ENCODE assay signal across 8 cellular contexts in the genomic region with DNA sequence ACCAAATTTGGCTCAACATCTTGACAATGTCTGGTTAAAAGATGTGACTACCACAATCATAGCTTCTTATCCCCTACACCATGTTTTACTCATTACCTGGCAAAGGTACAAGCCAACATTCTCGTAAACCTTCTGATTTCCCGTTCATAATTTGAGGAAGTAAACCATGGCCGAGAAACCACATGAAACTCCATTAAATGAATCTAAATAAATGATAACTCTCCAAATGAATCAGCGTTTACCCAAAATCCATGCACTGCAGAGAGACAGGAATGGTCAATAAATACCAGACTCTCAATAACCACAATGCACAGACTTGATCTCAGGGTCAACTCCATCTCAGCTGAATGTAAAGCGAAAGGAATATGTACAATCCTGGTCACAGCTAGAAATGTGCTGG.
A peak's percentile ranks its signal among the peaks of the same experiment; 100 is the strongest.
DNase-seq lines count a peak whose midpoint lies in the region; ATAC-seq lines count a peak whose summit lies in the region.
"Had no signal": no experiment of that assay in that cellular context is flagged by ENCODE, and none has a peak within 500 bp of the region (broad histone marks: within the 10 kb centered on the region; RNA-seq: fewer than 3 reads in every experiment).

No MANE protein-coding gene starts in this region.

- ATAC-seq in GM19035 (IDR thresholded peaks at IDR 0.05; ENCODE audit: unreplicated experiment) (peak; percentile 81), HG02571 (IDR thresholded peaks at IDR 0.05; ENCODE audit: unreplicated experiment) (peak; percentile 62), HG03378 (IDR thresholded peaks at IDR 0.05; ENCODE audit: unreplicated experiment) (peak; percentile 81), T-helper 17 cell (no peak)

- no peaks in the 10 kb centered on the region for H3K36me3 Mint-ChIP-seq in T-helper 17 cell (ENCODE audit: low read depth)
- H3K36me3 Mint-ChIP-seq: activated naive CD8-positive, alpha-beta T cell treated with anti-CD3 and anti-CD28 coated beads, Interleukin-2, amount 10 ng/mL, durations not matched to agents 7 days and 5 days had no signal

- no peak overlapping the region for H3K4me3 Mint-ChIP-seq in T-helper 17 cell
- H3K4me3 Mint-ChIP-seq: activated naive CD8-positive, alpha-beta T cell treated with anti-CD3 and anti-CD28 coated beads, Interleukin-2, amount 10 ng/mL, durations not matched to agents 7 days and 5 days had no signal

- H3K9me3 ChIP-seq in T-helper 17 cell (ENCODE audit: control insufficient read depth, low read length, poor library complexity, severe bottlenecking), result no peaks in the 10 kb centered on the region

- no peak for DNase-seq in T1000 (lab: John Stamatoyannopoulos, UW)
- no peak for DNase-seq in epidermal melanocyte (ENCODE audit: insufficient read length, low spot score)
- no peak for DNase-seq in NCI-H1417 (lab: John Stamatoyannopoulos, UW)
- DNase-seq in T-helper 17 cell, result no peak
- DNase-seq: activated naive CD8-positive, alpha-beta T cell treated with anti-CD3 and anti-CD28 coated beads, Interleukin-2, amount 10 ng/mL, durations not matched to agents 7 days and 5 days had no signal

- no peak overlapping the region for H3K27ac Mint-ChIP-seq in T-helper 17 cell
- H3K27ac Mint-ChIP-seq: activated naive CD8-positive, alpha-beta T cell treated with anti-CD3 and anti-CD28 coated beads, Interleukin-2, amount 10 ng/mL, durations not matched to agents 7 days and 5 days had no signal

- no peaks in the 10 kb centered on the region for H3K27me3 Mint-ChIP-seq in T-helper 17 cell
- H3K27me3 Mint-ChIP-seq: activated naive CD8-positive, alpha-beta T cell treated with anti-CD3 and anti-CD28 coated beads, Interleukin-2, amount 10 ng/mL, durations not matched to agents 7 days and 5 days had no signal

- H3K4me1 Mint-ChIP-seq in T-helper 17 cell, result no peaks in the 10 kb centered on the region
- H3K4me1 Mint-ChIP-seq: activated naive CD8-positive, alpha-beta T cell treated with anti-CD3 and anti-CD28 coated beads, Interleukin-2, amount 10 ng/mL, durations not matched to agents 7 days and 5 days had no signal
